19 cellular contexts compared by ENCODE assay signal in the genomic region with DNA sequence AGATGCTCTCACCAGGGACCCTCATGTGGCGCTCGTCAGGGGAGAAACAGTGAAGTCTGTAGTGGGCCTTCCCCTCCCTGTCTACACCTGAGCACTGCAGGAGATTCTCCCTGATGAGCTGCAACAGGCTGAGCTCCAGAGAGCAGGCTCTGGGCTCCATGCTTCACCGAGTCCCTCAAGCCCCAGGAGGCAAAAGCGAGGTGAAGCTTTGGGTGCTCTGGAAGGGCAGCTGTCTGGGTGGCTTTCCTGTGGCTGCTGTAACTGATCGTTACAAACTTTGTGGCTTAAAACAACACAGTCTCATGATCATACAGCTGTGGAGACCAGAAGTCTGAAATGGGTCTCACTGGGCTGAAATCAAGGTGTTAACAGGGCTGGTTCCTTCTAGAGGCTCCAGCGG. TPM values are rescaled to one million over a fixed set of nuclear protein-coding genes. Genes with fewer than 3 reads are reported as not detected.
DNase-seq lines count a peak whose midpoint lies in the region; ATAC-seq and TF ChIP-seq lines count a peak whose summit lies in the region.
"Had no signal": no experiment of that assay in that cellular context is flagged by ENCODE, and none has a peak within 500 bp of the region (broad histone marks: within the 10 kb centered on the region; RNA-seq: fewer than 3 reads in every experiment).

No MANE protein-coding gene starts in this region.

- H3K36me3 ChIP-seq in stomach smooth muscle (ENCODE audit: control insufficient read depth in 2 of 2, insufficient read depth in 2 of 2, low read length in 2 of 2) (no peaks in the 10 kb centered on the region), right atrium auricular region (no peaks in the 10 kb centered on the region)

- no peak overlapping the region for H3K9ac ChIP-seq in stomach smooth muscle (ENCODE audit: low read length in 2 of 2)
- H3K9ac ChIP-seq: KMS-11, SK-N-SH had no signal

- peak overlapping the region; percentile 66 for H3K27ac ChIP-seq in stomach smooth muscle (ENCODE audit: low read length)
- no peak overlapping the region for H3K27ac ChIP-seq in right atrium auricular region
- H3K27ac ChIP-seq: KMS-11 had no signal

- ATAC-seq in GM18498 (IDR thresholded peaks at IDR 0.05; ENCODE audit: unreplicated experiment) (no peak), GM19023 (IDR thresholded peaks at IDR 0.05; ENCODE audit: unreplicated experiment) (no peak)

- no peak for TF ChIP-seq CTCF in right atrium auricular region (IDR thresholded peaks at IDR 0.05)

- H3K27me3 ChIP-seq in stomach smooth muscle (ENCODE audit: control insufficient read depth in 1 of 2, insufficient read depth in 2 of 2, low read length in 2 of 2) (peaks cover 0 to 2% of the 10 kb centered on the region in 2 donors), right atrium auricular region (no peaks in the 10 kb centered on the region)

- DNase-seq in ACHN = peak; percentile 7
- DNase-seq in MV-4-11 (lab: John Stamatoyannopoulos, UW) = peak; percentile 15
- DNase-seq in kidney tubule cell (ENCODE audit: low spot score) = peak; percentile 9
- no peak for DNase-seq in right atrium auricular region (ENCODE audit: low spot score)
- DNase-seq: DMS79 treated with DMSO at 0.1 percent for 48 hours; H9; NCI-H1105; NCI-H2081 treated with DMSO at 0.1 percent for 48 hours; NK-92 treated with Interleukin-12 subunit alpha and Interleukin-12 subunit beta, amount 100 ng/mL, for 24 hours; Right ventricle myocardium superior; SK-N-SH had no signal

- in situ Hi-C loops in ACHN (cut with HindIII; ENCODE audit: low pct_ligation_motif_present, low pct_unique_long_range_greater_than_20kb, low sequenced_read_pairs) = no loop called here

- H3K4me3 ChIP-seq in stomach smooth muscle (ENCODE audit: low read length in 2 of 2) (no peak overlapping the region), right atrium auricular region (no peak overlapping the region)

- peaks cover 16% of the 10 kb centered on the region for H3K4me1 ChIP-seq in stomach smooth muscle (ENCODE audit: control insufficient read depth, insufficient read depth, low read length)
- no peaks in the 10 kb centered on the region for H3K4me1 ChIP-seq in right atrium auricular region

- no peaks in the 10 kb centered on the region for H3K9me3 ChIP-seq in stomach smooth muscle (ENCODE audit: control insufficient read depth in 2 of 2, low read length in 2 of 2)
- H3K9me3 ChIP-seq in right atrium auricular region = no peaks in the 10 kb centered on the region
- H3K9me3 ChIP-seq: SK-N-SH had no signal

RNA-seq across cellular contexts. Expression of a gene that starts 12.1 kb away (rescaled TPM):
- total RNA-seq in right atrium auricular region = not detected
- total RNA-seq: A172, H9, HT-29, M059J, NCI-H460, Right ventricle myocardium superior had no signal

RNA-seq across cellular contexts. Expression of a gene that starts 19.3 kb away (rescaled TPM):
- total RNA-seq in right atrium auricular region = 1 to 10 TPM in 1 of 2 donors, under 1 TPM in 1; 0.52 to 1.0 TPM
- total RNA-seq: A172, H9, HT-29, M059J, NCI-H460 had no signal

RNA-seq across cellular contexts. Expression of a gene that starts 36.9 kb away (rescaled TPM):
- not detected for total RNA-seq in right atrium auricular region
- total RNA-seq: A172, H9, HT-29, M059J, NCI-H460, Right ventricle myocardium superior had no signal

RNA-seq across cellular contexts. Expression of a gene that starts 58.3 kb away (rescaled TPM):
- under 1 TPM in 1 of 2 donors, not detected in 1; 0.98 TPM for total RNA-seq in right atrium auricular region
- total RNA-seq: H9 had no signal
